Comparison of ENCODE assay signal across 1 cellular context in genomic region chr3:12286927-12287726, GRCh38.
TF ChIP-seq lines count a peak whose summit lies in the region.

No MANE protein-coding gene starts in this region.

TF ChIP-seq in HEK293, 187 proteins besides CTCF, POLR2A, EP300 and RAD21 (continued from another document and continues in another):
- TF ChIP-seq PRDM4 (tag by site-specific recombination; IDR thresholded peaks at IDR 0.05): no peak
- peak; percentile 46; the same call in 1 of the 2 replicates for TF ChIP-seq PRDM10 (tag by site-specific recombination; IDR thresholded peaks at IDR 0.05)
- no peak for TF ChIP-seq ZNF223 (tag by site-specific recombination; IDR thresholded peaks at IDR 0.05)
- TF ChIP-seq ZXDB (tag by site-specific recombination; IDR thresholded peaks at IDR 0.05): no peak
- no peak for TF ChIP-seq ZNF146 (tag by site-specific recombination; IDR thresholded peaks at IDR 0.05)
- no peak for TF ChIP-seq KLF8 (tag by site-specific recombination; IDR thresholded peaks at IDR 0.05)
- no peak; the same call in 1 of the 2 replicates for TF ChIP-seq GLI2 (tag by site-specific recombination; IDR thresholded peaks at IDR 0.05; ENCODE audit: borderline replicate concordance, low read depth)
- no peak for TF ChIP-seq ZNF366 (tag by site-specific recombination; conservative IDR thresholded peaks at IDR 0.05)
- TF ChIP-seq ZBTB17 (tag by site-specific recombination; IDR thresholded peaks at IDR 0.05): peak; percentile 22; the same call in 1 of the 2 replicates
- no peak for TF ChIP-seq ZNF658 (tag by site-specific recombination; IDR thresholded peaks at IDR 0.05)
- TF ChIP-seq ZNF670 (tag by site-specific recombination; IDR thresholded peaks at IDR 0.05; ENCODE audit: low read depth): no peak
- TF ChIP-seq PBX3 (CRISPR knock-in tag; IDR thresholded peaks at IDR 0.05): no peak
- TF ChIP-seq MEIS1 (CRISPR knock-in tag; IDR thresholded peaks at IDR 0.05; ENCODE audit: borderline replicate concordance): no peak
- no peak for TF ChIP-seq ZNF341 (tag by site-specific recombination; IDR thresholded peaks at IDR 0.05; ENCODE audit: low read depth)
- TF ChIP-seq ZNF37A (tag by site-specific recombination; IDR thresholded peaks at IDR 0.05): no peak
- no peak for TF ChIP-seq ZNF530 (tag by site-specific recombination; IDR thresholded peaks at IDR 0.05; ENCODE audit: low read depth)
- 0 out of 2 replicates have a peak, but pooled peaks have one; percentile 25 for TF ChIP-seq ZNF324 (tag by site-specific recombination; IDR thresholded peaks at IDR 0.05)
- no peak for TF ChIP-seq ZNF645 (tag by site-specific recombination; IDR thresholded peaks at IDR 0.05)
- peak; percentile 12; the same call in 1 of the 2 replicates for TF ChIP-seq KLF1 (tag by site-specific recombination; IDR thresholded peaks at IDR 0.05)
- no peak for TF ChIP-seq SETDB1 (IDR thresholded peaks at IDR 0.05; ENCODE audit: insufficient read length, low read length)
- TF ChIP-seq ZNF555 (tag by site-specific recombination; conservative IDR thresholded peaks at IDR 0.05): no peak
- TF ChIP-seq ZNF76 (tag by site-specific recombination; IDR thresholded peaks at IDR 0.05; ENCODE audit: borderline replicate concordance, low read depth): no peak
- no peak for TF ChIP-seq ZNF274 (IDR thresholded peaks at IDR 0.05; ENCODE audit: low read length)
- TF ChIP-seq ZNF274 (tag by site-specific recombination; IDR thresholded peaks at IDR 0.05; ENCODE audit: borderline replicate concordance): no peak
- 0 out of 2 replicates have a peak, but pooled peaks have one; percentile 23 for TF ChIP-seq EGR2 (tag by site-specific recombination; IDR thresholded peaks at IDR 0.05; ENCODE audit: low read depth)
- TF ChIP-seq ZSCAN4 (tag by site-specific recombination; IDR thresholded peaks at IDR 0.05): no peak
- TF ChIP-seq ZBTB44 (tag by site-specific recombination; IDR thresholded peaks at IDR 0.05): no peak
- TF ChIP-seq ZNF600 (tag by site-specific recombination; IDR thresholded peaks at IDR 0.05): no peak
- TF ChIP-seq ZNF510 (tag by site-specific recombination; IDR thresholded peaks at IDR 0.05; ENCODE audit: insufficient replicate concordance): no peak
- TF ChIP-seq ZEB2 (tag by site-specific recombination; IDR thresholded peaks at IDR 0.05): no peak
- TF ChIP-seq PRDM6 (tag by site-specific recombination; IDR thresholded peaks at IDR 0.05): no peak
- TF ChIP-seq ZNF16 (tag by site-specific recombination; IDR thresholded peaks at IDR 0.05; ENCODE audit: low read depth): no peak
- no peak for TF ChIP-seq ZNF830 (tag by site-specific recombination; IDR thresholded peaks at IDR 0.05; ENCODE audit: low read depth)
- TF ChIP-seq SP2 (tag by site-specific recombination; IDR thresholded peaks at IDR 0.05): no peak
- no peak for TF ChIP-seq ZNF549 (tag by site-specific recombination; IDR thresholded peaks at IDR 0.05)
- no peak for TF ChIP-seq ZNF311 (tag by site-specific recombination; IDR thresholded peaks at IDR 0.05; ENCODE audit: borderline replicate concordance)
- TF ChIP-seq ZNF518A (tag by site-specific recombination; conservative IDR thresholded peaks at IDR 0.05; ENCODE audit: low read depth): no peak
- TF ChIP-seq ZSCAN23 (tag by site-specific recombination; IDR thresholded peaks at IDR 0.05): 0 out of 2 replicates have a peak, but pooled peaks have one; percentile 27
- no peak for TF ChIP-seq OSR2 (tag by site-specific recombination; IDR thresholded peaks at IDR 0.05)
- no peak for TF ChIP-seq ZNF621 (tag by site-specific recombination; IDR thresholded peaks at IDR 0.05)
- TF ChIP-seq INSM2 (tag by site-specific recombination; IDR thresholded peaks at IDR 0.05): no peak
- no peak for TF ChIP-seq YY1 (tag by site-specific recombination; IDR thresholded peaks at IDR 0.05)
- no peak for TF ChIP-seq KLF16 (tag by site-specific recombination; IDR thresholded peaks at IDR 0.05)
